ENCODE assay signal across 2 cellular contexts in the genomic region with DNA sequence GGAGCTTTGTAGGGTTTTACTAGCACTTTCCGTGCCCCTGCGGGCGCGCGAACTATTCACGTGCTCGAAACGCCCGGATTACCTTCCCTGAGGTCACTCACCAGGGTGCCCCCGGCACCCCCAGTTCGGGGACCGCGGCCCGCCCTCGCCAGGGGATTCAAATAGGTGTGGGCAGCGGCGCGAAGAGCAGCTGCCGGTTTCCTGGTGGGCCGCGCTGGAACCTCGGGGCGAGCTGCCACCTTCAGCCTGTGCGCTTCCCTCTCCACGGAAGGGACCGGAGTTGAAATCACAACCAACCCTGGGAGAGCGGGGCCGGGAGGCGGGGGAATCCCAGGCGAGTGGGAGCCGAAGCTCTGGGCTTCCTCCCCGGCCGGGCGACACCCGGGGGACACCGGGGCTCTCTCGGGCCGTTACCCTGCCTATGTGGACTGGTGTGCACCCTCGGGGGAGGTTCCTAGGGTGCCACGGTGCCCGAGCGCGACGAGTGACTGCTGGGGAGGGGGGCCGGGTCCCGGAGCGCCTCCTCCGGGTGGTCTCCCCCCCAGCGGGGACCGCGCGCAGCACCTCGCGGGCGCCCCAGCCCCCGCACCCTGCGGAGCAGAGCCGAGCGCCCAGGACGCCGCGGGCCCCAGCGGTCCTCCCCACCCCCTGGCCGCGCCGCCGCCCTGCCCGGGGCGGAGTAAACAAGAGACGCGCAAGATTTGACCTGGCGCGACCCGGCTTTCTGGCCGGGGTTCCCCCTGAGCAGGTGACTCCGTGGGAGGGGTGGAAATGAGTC.
A peak's percentile ranks its signal among the peaks of the same experiment; 100 is the strongest.
TF ChIP-seq lines count a peak whose summit lies in the region.

No MANE protein-coding gene starts in this region.

TF ChIP-seq in IMR-90, 13 proteins besides CTCF, POLR2A, EP300 and RAD21 (continued from another document):
- no peak; the same call in 1 of the 2 replicates for TF ChIP-seq CHD1 (IDR thresholded peaks at IDR 0.05; ENCODE audit: low read depth, low read length)
- peak; percentile 73 for TF ChIP-seq BHLHE40 (IDR thresholded peaks at IDR 0.05; ENCODE audit: low read depth, low read length)
- peak; percentile 11; the same call in 1 of the 2 replicates for TF ChIP-seq SMC3 (IDR thresholded peaks at IDR 0.05; ENCODE audit: low read depth, low read length)
- peak; percentile 32 for TF ChIP-seq RCOR1 (IDR thresholded peaks at IDR 0.05; ENCODE audit: insufficient replicate concordance, low read length)
- TF ChIP-seq CEBPB (IDR thresholded peaks at IDR 0.05; ENCODE audit: low read depth, low read length): no peak
- TF ChIP-seq MAZ (IDR thresholded peaks at IDR 0.05; ENCODE audit: borderline replicate concordance, low read depth, low read length): peak; percentile 68; the same call in 1 of the 2 replicates
- TF ChIP-seq, protein P1, sequence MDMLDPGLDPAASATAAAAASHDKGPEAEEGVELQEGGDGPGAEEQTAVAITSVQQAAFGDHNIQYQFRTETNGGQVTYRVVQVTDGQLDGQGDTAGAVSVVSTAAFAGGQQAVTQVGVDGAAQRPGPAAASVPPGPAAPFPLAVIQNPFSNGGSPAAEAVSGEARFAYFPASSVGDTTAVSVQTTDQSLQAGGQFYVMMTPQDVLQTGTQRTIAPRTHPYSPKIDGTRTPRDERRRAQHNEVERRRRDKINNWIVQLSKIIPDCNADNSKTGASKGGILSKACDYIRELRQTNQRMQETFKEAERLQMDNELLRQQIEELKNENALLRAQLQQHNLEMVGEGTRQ (IDR thresholded peaks at IDR 0.05; ENCODE audit: low read depth, low read length): peak; percentile 58

TF ChIP-seq in WTC11, 78 proteins besides CTCF, POLR2A, EP300 and RAD21:
- TF ChIP-seq, protein P2, sequence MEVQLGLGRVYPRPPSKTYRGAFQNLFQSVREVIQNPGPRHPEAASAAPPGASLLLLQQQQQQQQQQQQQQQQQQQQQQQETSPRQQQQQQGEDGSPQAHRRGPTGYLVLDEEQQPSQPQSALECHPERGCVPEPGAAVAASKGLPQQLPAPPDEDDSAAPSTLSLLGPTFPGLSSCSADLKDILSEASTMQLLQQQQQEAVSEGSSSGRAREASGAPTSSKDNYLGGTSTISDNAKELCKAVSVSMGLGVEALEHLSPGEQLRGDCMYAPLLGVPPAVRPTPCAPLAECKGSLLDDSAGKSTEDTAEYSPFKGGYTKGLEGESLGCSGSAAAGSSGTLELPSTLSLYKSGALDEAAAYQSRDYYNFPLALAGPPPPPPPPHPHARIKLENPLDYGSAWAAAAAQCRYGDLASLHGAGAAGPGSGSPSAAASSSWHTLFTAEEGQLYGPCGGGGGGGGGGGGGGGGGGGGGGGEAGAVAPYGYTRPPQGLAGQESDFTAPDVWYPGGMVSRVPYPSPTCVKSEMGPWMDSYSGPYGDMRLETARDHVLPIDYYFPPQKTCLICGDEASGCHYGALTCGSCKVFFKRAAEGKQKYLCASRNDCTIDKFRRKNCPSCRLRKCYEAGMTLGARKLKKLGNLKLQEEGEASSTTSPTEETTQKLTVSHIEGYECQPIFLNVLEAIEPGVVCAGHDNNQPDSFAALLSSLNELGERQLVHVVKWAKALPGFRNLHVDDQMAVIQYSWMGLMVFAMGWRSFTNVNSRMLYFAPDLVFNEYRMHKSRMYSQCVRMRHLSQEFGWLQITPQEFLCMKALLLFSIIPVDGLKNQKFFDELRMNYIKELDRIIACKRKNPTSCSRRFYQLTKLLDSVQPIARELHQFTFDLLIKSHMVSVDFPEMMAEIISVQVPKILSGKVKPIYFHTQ (CRISPR knock-in tag; IDR thresholded peaks at IDR 0.05): no peak
- TF ChIP-seq, protein P3, sequence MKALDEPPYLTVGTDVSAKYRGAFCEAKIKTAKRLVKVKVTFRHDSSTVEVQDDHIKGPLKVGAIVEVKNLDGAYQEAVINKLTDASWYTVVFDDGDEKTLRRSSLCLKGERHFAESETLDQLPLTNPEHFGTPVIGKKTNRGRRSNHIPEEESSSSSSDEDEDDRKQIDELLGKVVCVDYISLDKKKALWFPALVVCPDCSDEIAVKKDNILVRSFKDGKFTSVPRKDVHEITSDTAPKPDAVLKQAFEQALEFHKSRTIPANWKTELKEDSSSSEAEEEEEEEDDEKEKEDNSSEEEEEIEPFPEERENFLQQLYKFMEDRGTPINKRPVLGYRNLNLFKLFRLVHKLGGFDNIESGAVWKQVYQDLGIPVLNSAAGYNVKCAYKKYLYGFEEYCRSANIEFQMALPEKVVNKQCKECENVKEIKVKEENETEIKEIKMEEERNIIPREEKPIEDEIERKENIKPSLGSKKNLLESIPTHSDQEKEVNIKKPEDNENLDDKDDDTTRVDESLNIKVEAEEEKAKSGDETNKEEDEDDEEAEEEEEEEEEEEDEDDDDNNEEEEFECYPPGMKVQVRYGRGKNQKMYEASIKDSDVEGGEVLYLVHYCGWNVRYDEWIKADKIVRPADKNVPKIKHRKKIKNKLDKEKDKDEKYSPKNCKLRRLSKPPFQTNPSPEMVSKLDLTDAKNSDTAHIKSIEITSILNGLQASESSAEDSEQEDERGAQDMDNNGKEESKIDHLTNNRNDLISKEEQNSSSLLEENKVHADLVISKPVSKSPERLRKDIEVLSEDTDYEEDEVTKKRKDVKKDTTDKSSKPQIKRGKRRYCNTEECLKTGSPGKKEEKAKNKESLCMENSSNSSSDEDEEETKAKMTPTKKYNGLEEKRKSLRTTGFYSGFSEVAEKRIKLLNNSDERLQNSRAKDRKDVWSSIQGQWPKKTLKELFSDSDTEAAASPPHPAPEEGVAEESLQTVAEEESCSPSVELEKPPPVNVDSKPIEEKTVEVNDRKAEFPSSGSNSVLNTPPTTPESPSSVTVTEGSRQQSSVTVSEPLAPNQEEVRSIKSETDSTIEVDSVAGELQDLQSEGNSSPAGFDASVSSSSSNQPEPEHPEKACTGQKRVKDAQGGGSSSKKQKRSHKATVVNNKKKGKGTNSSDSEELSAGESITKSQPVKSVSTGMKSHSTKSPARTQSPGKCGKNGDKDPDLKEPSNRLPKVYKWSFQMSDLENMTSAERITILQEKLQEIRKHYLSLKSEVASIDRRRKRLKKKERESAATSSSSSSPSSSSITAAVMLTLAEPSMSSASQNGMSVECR (CRISPR knock-in tag; IDR thresholded peaks at IDR 0.05; ENCODE audit: borderline replicate concordance): 0 out of 2 replicates have a peak, but pooled peaks have one; percentile 27
- TF ChIP-seq ZNF423 (CRISPR knock-in tag; IDR thresholded peaks at IDR 0.05): peak; percentile 90
- 0 out of 2 replicates have a peak, but pooled peaks have one; percentile 19 for TF ChIP-seq PRRX2 (CRISPR knock-in tag; IDR thresholded peaks at IDR 0.05)
- TF ChIP-seq, protein P4, sequence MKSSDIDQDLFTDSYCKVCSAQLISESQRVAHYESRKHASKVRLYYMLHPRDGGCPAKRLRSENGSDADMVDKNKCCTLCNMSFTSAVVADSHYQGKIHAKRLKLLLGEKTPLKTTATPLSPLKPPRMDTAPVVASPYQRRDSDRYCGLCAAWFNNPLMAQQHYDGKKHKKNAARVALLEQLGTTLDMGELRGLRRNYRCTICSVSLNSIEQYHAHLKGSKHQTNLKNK (CRISPR knock-in tag; IDR thresholded peaks at IDR 0.05): 0 out of 2 replicates have a peak, but pooled peaks have one; percentile 3
- TF ChIP-seq, protein P5, sequence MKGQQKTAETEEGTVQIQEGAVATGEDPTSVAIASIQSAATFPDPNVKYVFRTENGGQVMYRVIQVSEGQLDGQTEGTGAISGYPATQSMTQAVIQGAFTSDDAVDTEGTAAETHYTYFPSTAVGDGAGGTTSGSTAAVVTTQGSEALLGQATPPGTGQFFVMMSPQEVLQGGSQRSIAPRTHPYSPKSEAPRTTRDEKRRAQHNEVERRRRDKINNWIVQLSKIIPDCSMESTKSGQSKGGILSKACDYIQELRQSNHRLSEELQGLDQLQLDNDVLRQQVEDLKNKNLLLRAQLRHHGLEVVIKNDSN (CRISPR knock-in tag; IDR thresholded peaks at IDR 0.05): no peak
- peak; percentile 62 for TF ChIP-seq FOXK1 (CRISPR knock-in tag; IDR thresholded peaks at IDR 0.05)
- no peak for TF ChIP-seq NR3C1 (CRISPR knock-in tag; conservative IDR thresholded peaks at IDR 0.05; ENCODE audit: low read depth)
